In genomic region chr15:67025719-67026118, GRCh38 we compare ENCODE assay signal across 10 cellular contexts. TPM values are rescaled to one million over a fixed set of nuclear protein-coding genes. Genes with fewer than 3 reads are reported as not detected.
DNase-seq lines count a peak whose midpoint lies in the region; ATAC-seq and TF ChIP-seq lines count a peak whose summit lies in the region.
"Had no signal": no experiment of that assay in that cellular context is flagged by ENCODE, and none has a peak within 500 bp of the region (broad histone marks: within the 10 kb centered on the region; RNA-seq: fewer than 3 reads in every experiment).

No MANE protein-coding gene starts in this region.

- H3K27ac ChIP-seq in Peyer's patch (peak overlapping the region; percentile 5 to 70 (median 33)), psoas muscle (peak overlapping the region; percentile 76)

- H3K4me3 ChIP-seq in Peyer's patch: no peak overlapping the region
- no peak overlapping the region for H3K4me3 ChIP-seq in fibroblast of mammary gland (ENCODE audit: control insufficient read depth, low read depth, low read length)
- no peak overlapping the region for H3K4me3 ChIP-seq in psoas muscle

- intact Hi-C loops in psoas muscle (cut with DNase I): loop anchor here in 1 of 2 donors (5.0 kb wide), 1 partner anchor 42 kb away; the partner anchor contains the start of gene SMAD3

- H3K9me3 ChIP-seq in Peyer's patch (no peaks in the 10 kb centered on the region), psoas muscle (no peaks in the 10 kb centered on the region)

- ATAC-seq in psoas muscle (peak in 3 of 4 donors; percentile 25 to 35 (median 33)), HG03342 (IDR thresholded peaks at IDR 0.05; ENCODE audit: unreplicated experiment) (no peak)

- WGBS in psoas muscle, 3 donors: 38 to 49% (median 38%) methylated on average over 5 of the region's 5 CpGs

- peaks cover 0 to 38% (median 1%) of the 10 kb centered on the region in 4 donors for H3K4me1 ChIP-seq in Peyer's patch
- H3K4me1 ChIP-seq in psoas muscle: peaks cover 31% of the 10 kb centered on the region

- TF ChIP-seq CTCF in Peyer's patch (IDR thresholded peaks at IDR 0.05) (no peak), fibroblast of mammary gland (conservative IDR thresholded peaks at IDR 0.05; ENCODE audit: control insufficient read depth, insufficient read depth, low read depth, low read length) (no peak), psoas muscle (IDR thresholded peaks at IDR 0.05) (no peak)

- H3K36me3 ChIP-seq in Peyer's patch: no peaks in the 10 kb centered on the region
- H3K36me3 ChIP-seq in psoas muscle (ENCODE audit: insufficient read depth in 1 of 2, low read depth in 1 of 2): no peaks in the 10 kb centered on the region

- in situ Hi-C loops in KBM-7 (cut with MboI; ENCODE audit: low pct_unique_long_range_greater_than_20kb, low sequenced_read_pairs): no loop called here

- DNase-seq in Daoy (ENCODE audit: low read depth) (peak; percentile 60), Peyer's patch (no peak), fibroblast of mammary gland (ENCODE audit: low read depth) (peak; percentile 78), psoas muscle (peak; percentile 56 to 67), NCI-H187 (lab: John Stamatoyannopoulos, UW) (no peak), KBM-7 (no peak)
- DNase-seq in central memory CD4-positive, alpha-beta T cell: no peak
- DNase-seq: effector CD4-positive, alpha-beta T cell; SHP77 treated with DMSO at 0.1 percent for 48 hours had no signal

- no peaks in the 10 kb centered on the region for H3K27me3 ChIP-seq in Peyer's patch
- H3K27me3 ChIP-seq in psoas muscle (ENCODE audit: insufficient read depth in 3 of 3, low read length in 2 of 3): no peaks in the 10 kb centered on the region

- TF ChIP-seq POLR2A in Peyer's patch (IDR thresholded peaks at IDR 0.05): no peak

RNA-seq across cellular contexts. Expression of gene SMAD3, which starts 39.7 kb away (rescaled TPM):
- 44.1 and 48.1 TPM in 2 replicates for total RNA-seq in Daoy (2014; rRNA removed; shearing (Covaris generic))
- 10 to 100 TPM; 43.7 to 80.0 (median 60.2) TPM for total RNA-seq in Peyer's patch
- total RNA-seq in psoas muscle: 10 to 100 TPM; 25.7 to 47.6 (median 44.0) TPM
- polyA plus RNA-seq in psoas muscle: 10 to 100 TPM in 2 of 3 donors, 1 to 10 TPM in 1; 2.9 to 29.3 (median 20.3) TPM

Comparison
In these comparisons a context has a peak if more than half of its experiments do, and no peak if none do; other contexts are left out.
1. DNase-seq: peak in Daoy (single experiment), fibroblast of mammary gland (single experiment) and psoas muscle (2 of 2); none in Peyer's patch (0 of 3), NCI-H187 (0 of 2), central memory CD4-positive, alpha-beta T cell (single experiment) and KBM-7 (single experiment).